In genomic region chr5:135490245-135491037, GRCh38 we compare ENCODE assay signal across 14 cellular contexts. TPM values are rescaled to one million over a fixed set of nuclear protein-coding genes. Genes with fewer than 3 reads are reported as not detected.
DNase-seq lines count a peak whose midpoint lies in the region; ATAC-seq and TF ChIP-seq lines count a peak whose summit lies in the region.
"Had no signal": no experiment of that assay in that cellular context is flagged by ENCODE, and none has a peak within 500 bp of the region (broad histone marks: within the 10 kb centered on the region; RNA-seq: fewer than 3 reads in every experiment).

No MANE protein-coding gene starts in this region.

- DNase-seq in heart right ventricle, result no peak
- no peak for DNase-seq in right atrium auricular region (ENCODE audit: low spot score)
- peak; percentile 51 for DNase-seq in glutamatergic neuron
- DNase-seq in neuronal stem cell (ENCODE audit: low spot score), result no peak
- no peak for DNase-seq in colonic mucosa
- DNase-seq in anterior cingulate cortex (lab: John Stamatoyannopoulos, UW), result no peak
- DNase-seq: caudate nucleus; DMS153; MG63; stimulated activated CD8-positive, alpha-beta memory T cell treated with anti-CD3 and anti-CD28 coated beads, Interleukin-4, amount 100 ng/mL, for 48 hours; SW 1271 had no signal

- H3K4me3 ChIP-seq in heart right ventricle (peak overlapping the region in 9 of 10 donors; percentile 12 to 46 (median 40)), right atrium auricular region (peak overlapping the region in 1 of 2 donors; percentile 39), neuronal stem cell (ENCODE audit: low read length in 2 of 2) (peak overlapping the region; percentile 19 to 59), colonic mucosa (no peak overlapping the region)
- H3K4me3 ChIP-seq: MG63 had no signal

- no peaks in the 10 kb centered on the region for H3K36me3 Mint-ChIP-seq in glutamatergic neuron (ENCODE audit: unreplicated experiment)

- H3K4ac ChIP-seq in neuronal stem cell (ENCODE audit: low read length), result no peak overlapping the region

- no peak overlapping the region for H2AK5ac ChIP-seq in neuronal stem cell (ENCODE audit: low read depth, low read length)

- H3K4me1 Mint-ChIP-seq in glutamatergic neuron (ENCODE audit: low read depth, unreplicated experiment), result peaks cover 31% of the 10 kb centered on the region

- peak overlapping the region; percentile 82 for H3K4me3 Mint-ChIP-seq in glutamatergic neuron (ENCODE audit: unreplicated experiment)

- H2BK120ac ChIP-seq in neuronal stem cell (ENCODE audit: low read depth, low read length), result no peak overlapping the region

- peak overlapping the region; percentile 97 for H2AFZ ChIP-seq in neuronal stem cell (ENCODE audit: low read length)

- peak overlapping the region; percentile 96 for H3K4me2 ChIP-seq in neuronal stem cell (ENCODE audit: insufficient read depth, low read length, poor library complexity, severe bottlenecking)

- no peak overlapping the region for H3K14ac ChIP-seq in neuronal stem cell (ENCODE audit: low read length)

- no peak overlapping the region for H3K27ac ChIP-seq in heart right ventricle
- H3K27ac ChIP-seq in right atrium auricular region, result no peak overlapping the region
- no peak overlapping the region for H3K27ac ChIP-seq in neuronal stem cell (replicated peaks; ENCODE audit: low read length)
- H3K27ac ChIP-seq in colonic mucosa, result no peak overlapping the region

- no peak overlapping the region for H2BK5ac ChIP-seq in neuronal stem cell (ENCODE audit: low read length)

- H3K9ac ChIP-seq in neuronal stem cell (ENCODE audit: low read depth, low read length, poor library complexity), result peak overlapping the region; percentile 33
- no peak overlapping the region for H3K9ac ChIP-seq in colonic mucosa (ENCODE audit: low read depth in 2 of 2, low read length in 2 of 2)

- peak overlapping the region; percentile 62 for H3K27ac Mint-ChIP-seq in glutamatergic neuron (ENCODE audit: unreplicated experiment)

- H3K9me3 ChIP-seq in heart right ventricle, result no peaks in the 10 kb centered on the region
- no peaks in the 10 kb centered on the region for H3K9me3 ChIP-seq in right atrium auricular region
- peaks cover 2 to 3% of the 10 kb centered on the region in 2 donors for H3K9me3 ChIP-seq in neuronal stem cell (replicated peaks in 1 of 2; ENCODE audit: control insufficient read depth in 2 of 2, insufficient read depth in 1 of 2, low read depth in 1 of 2, low read length in 2 of 2)
- H3K9me3 ChIP-seq in colonic mucosa, result no peaks in the 10 kb centered on the region
- H3K9me3 ChIP-seq: MG63 had no signal

- H2BK12ac ChIP-seq in neuronal stem cell (ENCODE audit: low read length), result peak overlapping the region; percentile 4

- intact Hi-C loops in heart right ventricle (cut with DNase I) (loop anchor here in 1 of 10 donors (1.0 kb wide), 1 partner anchor 9 kb away; no protein-coding TSS in a partner anchor), colonic mucosa (cut with DNase I) (no loop called here)

- H3K18ac ChIP-seq in neuronal stem cell (ENCODE audit: low read length), result peak overlapping the region; percentile 86

- ATAC-seq in heart right ventricle (peak in 4 of 8 donors; percentile 26 to 53 (median 37)), HG03039 (IDR thresholded peaks at IDR 0.05; ENCODE audit: unreplicated experiment) (no peak), GM21526 (IDR thresholded peaks at IDR 0.05; ENCODE audit: low FRiP score, unreplicated experiment) (no peak)

- peaks cover 2 to 39% (median 23%) of the 10 kb centered on the region in 9 donors for H3K4me1 ChIP-seq in heart right ventricle
- H3K4me1 ChIP-seq in right atrium auricular region, result peaks cover 0 to 25% of the 10 kb centered on the region in 2 donors
- H3K4me1 ChIP-seq in neuronal stem cell (ENCODE audit: control insufficient read depth in 2 of 2, insufficient read depth in 1 of 2, low read depth in 1 of 2, low read length in 2 of 2), result peaks cover 12 to 30% of the 10 kb centered on the region in 2 donors
- H3K4me1 ChIP-seq in colonic mucosa, result no peaks in the 10 kb centered on the region

- H3K9me3 Mint-ChIP-seq in glutamatergic neuron (ENCODE audit: unreplicated experiment), result peaks cover 6% of the 10 kb centered on the region

- TF ChIP-seq CTCF in heart right ventricle (IDR thresholded peaks at IDR 0.05) (no peak), right atrium auricular region (IDR thresholded peaks at IDR 0.05) (no peak), glutamatergic neuron (IDR thresholded peaks at IDR 0.05; ENCODE audit: partially characterized antibody, unreplicated experiment) (no peak), colonic mucosa (IDR thresholded peaks at IDR 0.05) (no peak)

- H4K8ac ChIP-seq in neuronal stem cell (ENCODE audit: low read depth, low read length), result no peak overlapping the region

- no peaks in the 10 kb centered on the region for H3K79me1 ChIP-seq in neuronal stem cell (ENCODE audit: low read depth, low read length)

- H3K36me3 ChIP-seq in heart right ventricle (no peaks in the 10 kb centered on the region), right atrium auricular region (no peaks in the 10 kb centered on the region), neuronal stem cell (replicated peaks in 1 of 2; ENCODE audit: control insufficient read depth in 2 of 2, insufficient read depth in 2 of 2, low read length in 2 of 2) (no peaks in the 10 kb centered on the region), colonic mucosa (no peaks in the 10 kb centered on the region)
- H3K36me3 ChIP-seq: MG63 had no signal

- H2BK15ac ChIP-seq in neuronal stem cell (ENCODE audit: low read length), result peak overlapping the region; percentile 52

- WGBS in heart right ventricle, 2 donors, result 5 to 10% methylated on average over 49 of the region's 49 CpGs
- WGBS in neuronal stem cell (ENCODE audit: extremely low coverage in 2 of 2, insufficient read length in 2 of 2, insufficient replicate concordance in 1 of 2), 2 donors, result no CpG with 5 or more reads among the region's 49 CpGs

- H4K91ac ChIP-seq in neuronal stem cell (ENCODE audit: low read depth, low read length, poor library complexity), result no peak overlapping the region

- H3K27me3 ChIP-seq in heart right ventricle (peaks cover 31 to 93% (median 89%) of the 10 kb centered on the region in 7 donors), right atrium auricular region (peaks cover 12 to 33% of the 10 kb centered on the region in 2 donors), neuronal stem cell (ENCODE audit: control insufficient read depth in 3 of 3, insufficient read depth in 3 of 3, low read depth in 1 of 3, low read length in 3 of 3) (peaks cover 8 to 100% (median 75%) of the 10 kb centered on the region in 3 experiments), colonic mucosa (peaks cover 60% of the 10 kb centered on the region)
- H3K27me3 ChIP-seq: MG63 had no signal

- peaks cover 14% of the 10 kb centered on the region for H3K27me3 Mint-ChIP-seq in glutamatergic neuron (ENCODE audit: unreplicated experiment)

- H3K23ac ChIP-seq in neuronal stem cell (ENCODE audit: low read depth, low read length, poor library complexity), result no peak overlapping the region

RNA-seq across cellular contexts. Expression of gene TIFAB, which starts 38.3 kb away (rescaled TPM):
- 1 to 10 TPM in 1 of 10 donors, under 1 TPM in 2, not detected in 7; 0.04 to 1.7 (median 0.05) TPM for total RNA-seq in heart right ventricle
- under 1 TPM in 1 of 2 donors, not detected in 1; under 0.01 TPM for polyA plus RNA-seq in heart right ventricle
- total RNA-seq in right atrium auricular region, result not detected
- total RNA-seq in glutamatergic neuron (ENCODE audit: unreplicated experiment), result not detected
- polyA plus RNA-seq in neuronal stem cell (2013, experiment 1 of 2), result not detected
- polyA plus RNA-seq in neuronal stem cell (2013, experiment 2 of 2), result not detected
- total RNA-seq in colonic mucosa, result under 1 TPM; 0.07 to 0.42 TPM
- polyA plus RNA-seq: AG04450 had no signal

RNA-seq across cellular contexts. Expression of gene DCANP1, which starts 43.3 kb away (rescaled TPM):
- total RNA-seq in heart right ventricle, result not detected
- not detected for polyA plus RNA-seq in heart right ventricle
- total RNA-seq in right atrium auricular region, result not detected
- total RNA-seq in glutamatergic neuron (ENCODE audit: unreplicated experiment), result not detected
- not detected for polyA plus RNA-seq in neuronal stem cell (2013, experiment 1 of 2)
- polyA plus RNA-seq in neuronal stem cell (2013, experiment 2 of 2), result not detected
- not detected for total RNA-seq in colonic mucosa
- polyA plus RNA-seq: AG04450 had no signal

RNA-seq across cellular contexts. Expression of gene NEUROG1, which starts 45.3 kb away (rescaled TPM):
- total RNA-seq in heart right ventricle (not detected), right atrium auricular region (not detected), glutamatergic neuron (ENCODE audit: unreplicated experiment) (222 TPM), colonic mucosa (not detected)
- not detected for polyA plus RNA-seq in heart right ventricle
- 0.04 TPM for polyA plus RNA-seq in neuronal stem cell (2013, experiment 1 of 2)
- 0.03 TPM for polyA plus RNA-seq in neuronal stem cell (2013, experiment 2 of 2)
- polyA plus RNA-seq: AG04450 had no signal

Comparison
In these comparisons a context has a peak if more than half of its experiments do, and no peak if none do; other contexts are left out.
1. RNA of gene NEUROG1, which starts 45.3 kb away (total RNA-seq): 222 TPM in glutamatergic neuron (single experiment); not detected in heart right ventricle, not detected in right atrium auricular region and not detected in colonic mucosa; every median in the first group is over 100 times any median in the second.